ENCODE assay signal across 28 cellular contexts in the genomic region with DNA sequence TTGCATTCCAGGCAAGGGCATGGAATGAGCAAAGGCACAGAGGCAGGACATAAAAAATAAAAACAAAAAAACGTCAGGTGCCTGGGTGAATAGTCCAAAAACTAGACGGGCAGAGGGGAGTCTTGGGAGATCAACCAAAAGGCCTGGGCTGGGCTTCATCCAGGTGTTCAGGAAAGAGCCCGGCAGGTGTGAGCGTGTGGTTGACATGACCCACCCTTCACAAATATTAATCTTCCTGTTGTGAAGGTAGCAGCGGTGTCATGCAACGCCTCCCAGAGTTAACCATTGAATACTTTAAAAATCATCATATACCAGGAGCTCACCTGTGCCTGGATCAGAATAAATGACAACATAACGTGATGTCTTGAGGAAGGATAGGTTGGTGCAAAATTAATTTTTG.
A peak's percentile ranks its signal among the peaks of the same experiment; 100 is the strongest.
DNase-seq lines count a peak whose midpoint lies in the region; ATAC-seq and TF ChIP-seq lines count a peak whose summit lies in the region.
"Had no signal": no experiment of that assay in that cellular context is flagged by ENCODE, and none has a peak within 500 bp of the region (broad histone marks: within the 10 kb centered on the region; RNA-seq: fewer than 3 reads in every experiment).

No MANE protein-coding gene starts in this region.

- H3K4me3 ChIP-seq in transverse colon = no peak overlapping the region
- H3K4me3 ChIP-seq: breast epithelium, neural progenitor cell, right atrium auricular region, SJSA1, tibial artery had no signal

- no peaks in the 10 kb centered on the region for H3K4me1 Mint-ChIP-seq in immature natural killer cell
- H3K4me1 Mint-ChIP-seq: neural progenitor cell had no signal

- no peak overlapping the region for H3K27ac ChIP-seq in transverse colon
- H3K27ac ChIP-seq: breast epithelium, neural progenitor cell, right atrium auricular region, SJSA1, tibial artery had no signal

- H3K27ac Mint-ChIP-seq in immature natural killer cell = no peak overlapping the region
- H3K27ac Mint-ChIP-seq: activated CD8-positive, alpha-beta T cell treated with anti-CD3 and anti-CD28 coated beads for 36 hours; activated naive CD4-positive, alpha-beta T cell treated with anti-CD3 and anti-CD28 coated beads, Interleukin-2, amount 50 U/mL, for 72 hours; activated T-helper 2 cell treated with anti-CD3 and anti-CD28 coated beads, Interferon-gamma antibody, Interleukin-2, Interleukin-4, amounts not matched to agents 10 μg/mL and 5 μg/mL and 100 μg/mL, durations not matched to agents 14 hours and 24 hours and 36 hours; CD8-positive, alpha-beta T cell; neural progenitor cell had no signal

- no peak for ATAC-seq in GM21447 (IDR thresholded peaks at IDR 0.05; ENCODE audit: unreplicated experiment)
- ATAC-seq: activated CD8-positive, alpha-beta T cell treated with anti-CD3 and anti-CD28 coated beads for 36 hours; activated naive CD4-positive, alpha-beta T cell treated with anti-CD3 and anti-CD28 coated beads, Interleukin-2, amount 50 U/mL, for 72 hours; CD8-positive, alpha-beta T cell had no signal

- TF ChIP-seq EP300 in transverse colon (IDR thresholded peaks at IDR 0.05; ENCODE audit: low read depth) = no peak

- H3K9me3 Mint-ChIP-seq in immature natural killer cell = no peaks in the 10 kb centered on the region
- H3K9me3 Mint-ChIP-seq: activated CD8-positive, alpha-beta T cell treated with anti-CD3 and anti-CD28 coated beads for 36 hours; activated naive CD4-positive, alpha-beta T cell treated with anti-CD3 and anti-CD28 coated beads, Interleukin-2, amount 50 U/mL, for 72 hours; activated T-helper 2 cell treated with anti-CD3 and anti-CD28 coated beads, Interferon-gamma antibody, Interleukin-2, Interleukin-4, amounts not matched to agents 10 μg/mL and 5 μg/mL and 100 μg/mL, durations not matched to agents 14 hours and 24 hours and 36 hours; CD8-positive, alpha-beta T cell; IgD-negative memory B cell; neural progenitor cell had no signal

- peaks cover 0 to 14% (median 9%) of the 10 kb centered on the region in 4 donors for H3K4me1 ChIP-seq in transverse colon
- H3K4me1 ChIP-seq: breast epithelium, neural progenitor cell, right atrium auricular region, tibial artery had no signal

- no peaks in the 10 kb centered on the region for H3K36me3 ChIP-seq in transverse colon
- H3K36me3 ChIP-seq: breast epithelium, right atrium auricular region, SJSA1, tibial artery had no signal

- no peak for TF ChIP-seq POLR2A in transverse colon (IDR thresholded peaks at IDR 0.05)

- H3K9me3 ChIP-seq in transverse colon = no peaks in the 10 kb centered on the region
- H3K9me3 ChIP-seq: breast epithelium, right atrium auricular region, SJSA1, tibial artery had no signal

- peak; percentile 54 to 84 for DNase-seq in NCI-H2081 (lab: John Stamatoyannopoulos, UW)
- DNase-seq in NCI-H2081 treated with DMSO at 0.1 percent for 48 hours (lab: John Stamatoyannopoulos, UW) = no peak
- peak; percentile 54 for DNase-seq in NCI-H345 treated with DMSO at 0.1 percent for 48 hours (lab: John Stamatoyannopoulos, UW; ENCODE audit: unreplicated experiment)
- peak; percentile 76 for DNase-seq in SW480 (ENCODE audit: low spot score)
- DNase-seq in transverse colon = peak; percentile 19
- no peak for DNase-seq in LoVo (ENCODE audit: low spot score)
- no peak for DNase-seq in immature natural killer cell
- DNase-seq: activated CD4-positive, CD25-positive, alpha-beta regulatory T cell treated with anti-CD3 and anti-CD28 coated beads, Interleukin-2, amount 50 U/mL, for 72 hours; activated CD8-positive, alpha-beta T cell treated with anti-CD3 and anti-CD28 coated beads for 36 hours; AML-193; CD8-positive, alpha-beta T cell; effector CD8-positive, alpha-beta T cell; GDM1; glutamatergic neuron; HCEC 1CT; mammary epithelial cell; NCI-H1092; NK-92 treated with Interleukin-12 subunit alpha and Interleukin-12 subunit beta, amount 100 ng/mL, for 24 hours; stimulated activated CD4-positive, alpha-beta T cell treated with anti-CD3 and anti-CD28 coated beads, Interleukin-2, amount 100 ng/mL, for 24 hours; tibial artery had no signal

- TF ChIP-seq CTCF in transverse colon (IDR thresholded peaks at IDR 0.05) = no peak

- H3K27me3 ChIP-seq in transverse colon = no peaks in the 10 kb centered on the region
- H3K27me3 ChIP-seq: breast epithelium, neural progenitor cell, right atrium auricular region, SJSA1, tibial artery had no signal

- no peak overlapping the region for H3K4me3 Mint-ChIP-seq in immature natural killer cell
- H3K4me3 Mint-ChIP-seq: activated CD8-positive, alpha-beta T cell treated with anti-CD3 and anti-CD28 coated beads for 36 hours; CD8-positive, alpha-beta T cell; IgD-negative memory B cell; neural progenitor cell had no signal

- in situ Hi-C loops in transverse colon (cut with MboI; ENCODE audit: low pct_ligation_motif_present in 1 of 4, low pct_unique_long_range_greater_than_20kb in 1 of 4, low sequenced_read_pairs in 3 of 4) = no loop called here

- no peaks in the 10 kb centered on the region for H3K36me3 Mint-ChIP-seq in immature natural killer cell
- H3K36me3 Mint-ChIP-seq: activated naive CD4-positive, alpha-beta T cell treated with anti-CD3 and anti-CD28 coated beads, Interleukin-2, amount 50 U/mL, for 72 hours; CD8-positive, alpha-beta T cell; IgD-negative memory B cell had no signal

- intact Hi-C loops in transverse colon (cut with DNase I; ENCODE audit: low total_unique reads) = no loop called here

- H3K27me3 Mint-ChIP-seq in immature natural killer cell (ENCODE audit: low read depth in 3 of 3) = peaks cover 2 to 10% (median 5%) of the 10 kb centered on the region in 3 donors

- 48 to 49% methylated on average over 6 to 7 of the region's 7 CpGs for WGBS in transverse colon (ENCODE audit: low coverage in 1 of 2), 2 donors

Comparison
In these comparisons a context has a peak if more than half of its experiments do, and no peak if none do; other contexts are left out.
1. DNase-seq: peak in NCI-H2081 (2 of 2), NCI-H345 treated with DMSO at 0.1 percent for 48 hours (single experiment), SW480 (single experiment) and transverse colon (single experiment); none in NCI-H2081 treated with DMSO at 0.1 percent for 48 hours (single experiment), LoVo (single experiment) and immature natural killer cell (0 of 3).